9 cellular contexts compared by ENCODE assay signal in genomic region chr17:2071421-2072281, GRCh38. TPM values are rescaled to one million over a fixed set of nuclear protein-coding genes. Genes with fewer than 3 reads are reported as not detected.
DNase-seq lines count a peak whose midpoint lies in the region; ATAC-seq and TF ChIP-seq lines count a peak whose summit lies in the region.
"Had no signal": no experiment of that assay in that cellular context is flagged by ENCODE, and none has a peak within 500 bp of the region (broad histone marks: within the 10 kb centered on the region; RNA-seq: fewer than 3 reads in every experiment).

No MANE protein-coding gene starts in this region.

- ATAC-seq in activated CD8-positive, alpha-beta T cell treated with anti-CD3 and anti-CD28 coated beads, Interleukin-2, amount 10 ng/mL, durations not matched to agents 7 days and 5 days: no peak
- ATAC-seq in activated CD8-positive, alpha-beta T cell treated with anti-CD3 and anti-CD28 coated beads for 36 hours: no peak
- ATAC-seq in right lobe of liver (peak; percentile 42 to 52 (median 45)), HG03025 (IDR thresholded peaks at IDR 0.05; ENCODE audit: low FRiP score, unreplicated experiment) (no peak), HG02759 (IDR thresholded peaks at IDR 0.05; ENCODE audit: unreplicated experiment) (no peak)

- H3K27me3 ChIP-seq in right lobe of liver (no peaks in the 10 kb centered on the region), testis (no peaks in the 10 kb centered on the region)

- H3K9me3 ChIP-seq in right lobe of liver: no peaks in the 10 kb centered on the region
- no peaks in the 10 kb centered on the region for H3K9me3 ChIP-seq in testis

- peak overlapping the region; percentile 61 to 72 (median 63) for H3K27ac ChIP-seq in right lobe of liver
- peak overlapping the region; percentile 80 to 85 for H3K27ac ChIP-seq in testis

- CTCF ChIA-PET in activated CD8-positive, alpha-beta T cell treated with anti-CD3 and anti-CD28 coated beads, Interleukin-2, amount 10 ng/mL, durations not matched to agents 7 days and 5 days (lab: Charles Lee): interaction anchor here (1.0 to 4.6 kb wide), 5 partner anchors 10 to 173 kb away, joined by 3 to 47 read pairs (median 5); no protein-coding TSS in a partner anchor
- CTCF ChIA-PET in activated CD8-positive, alpha-beta T cell treated with anti-CD3 and anti-CD28 coated beads for 36 hours (lab: Charles Lee): interaction anchor here (1.0 to 10.3 kb wide), 4 partner anchors 15 to 173 kb away, joined by 3 to 121 read pairs (median 12); partner anchors contain the start of gene HIC1

- peak overlapping the region; percentile 15 for H3K27ac Mint-ChIP-seq in activated CD8-positive, alpha-beta T cell treated with anti-CD3 and anti-CD28 coated beads, Interleukin-2, amount 10 ng/mL, durations not matched to agents 7 days and 5 days
- H3K27ac Mint-ChIP-seq in activated CD8-positive, alpha-beta T cell treated with anti-CD3 and anti-CD28 coated beads for 36 hours: no peak overlapping the region

- intact Hi-C loops in activated CD8-positive, alpha-beta T cell treated with anti-CD3 and anti-CD28 coated beads for 36 hours (cut with micrococcal nuclease): loop anchor here (2.0 kb wide), 1 partner anchor 15 kb away; no protein-coding TSS in a partner anchor
- intact Hi-C loops in right lobe of liver (cut with DNase I) (no loop called here), testis (cut with DNase I; ENCODE audit: low total_unique reads) (no loop called here)

- POLR2A ChIA-PET in activated CD8-positive, alpha-beta T cell treated with anti-CD3 and anti-CD28 coated beads, Interleukin-2, amount 10 ng/mL, durations not matched to agents 7 days and 5 days (lab: Charles Lee): interaction anchor here (0.8 to 2.2 kb wide), 4 partner anchors 12 to 24 kb away, joined by 3 to 8 read pairs (median 4); partner anchors contain the start of gene HIC1
- POLR2A ChIA-PET in activated CD8-positive, alpha-beta T cell treated with anti-CD3 and anti-CD28 coated beads for 36 hours (lab: Charles Lee): interaction anchor here (1.2 to 5.4 kb wide), 5 partner anchors 9 to 49 kb away, joined by 3 to 46 read pairs (median 5); partner anchors contain the start of gene HIC1

- no peak for TF ChIP-seq CTCF in activated CD8-positive, alpha-beta T cell treated with anti-CD3 and anti-CD28 coated beads for 36 hours (IDR thresholded peaks at IDR 0.05)
- TF ChIP-seq CTCF in cardiac fibroblast (IDR thresholded peaks at IDR 0.05; ENCODE audit: low read depth, low read length) (peak; percentile 1), right lobe of liver (IDR thresholded peaks at IDR 0.05) (no peak), testis (IDR thresholded peaks at IDR 0.05) (no peak)

- H3K27me3 Mint-ChIP-seq in activated CD8-positive, alpha-beta T cell treated with anti-CD3 and anti-CD28 coated beads, Interleukin-2, amount 10 ng/mL, durations not matched to agents 7 days and 5 days (ENCODE audit: low read depth): no peaks in the 10 kb centered on the region
- no peaks in the 10 kb centered on the region for H3K27me3 Mint-ChIP-seq in activated CD8-positive, alpha-beta T cell treated with anti-CD3 and anti-CD28 coated beads for 36 hours

- H3K4me1 Mint-ChIP-seq in activated CD8-positive, alpha-beta T cell treated with anti-CD3 and anti-CD28 coated beads, Interleukin-2, amount 10 ng/mL, durations not matched to agents 7 days and 5 days (ENCODE audit: low read depth): peaks cover 74% of the 10 kb centered on the region
- H3K4me1 Mint-ChIP-seq in activated CD8-positive, alpha-beta T cell treated with anti-CD3 and anti-CD28 coated beads for 36 hours (ENCODE audit: low read depth): peaks cover 57% of the 10 kb centered on the region

- H3K36me3 Mint-ChIP-seq in activated CD8-positive, alpha-beta T cell treated with anti-CD3 and anti-CD28 coated beads, Interleukin-2, amount 10 ng/mL, durations not matched to agents 7 days and 5 days (ENCODE audit: low read depth): peaks cover 68% of the 10 kb centered on the region
- peaks cover 62% of the 10 kb centered on the region for H3K36me3 Mint-ChIP-seq in activated CD8-positive, alpha-beta T cell treated with anti-CD3 and anti-CD28 coated beads for 36 hours (ENCODE audit: low read depth)

- no peaks in the 10 kb centered on the region for H3K9me3 Mint-ChIP-seq in activated CD8-positive, alpha-beta T cell treated with anti-CD3 and anti-CD28 coated beads, Interleukin-2, amount 10 ng/mL, durations not matched to agents 7 days and 5 days (ENCODE audit: insufficient read depth)
- no peaks in the 10 kb centered on the region for H3K9me3 Mint-ChIP-seq in activated CD8-positive, alpha-beta T cell treated with anti-CD3 and anti-CD28 coated beads for 36 hours

- 61% methylated on average over 17 of the region's 33 CpGs for WGBS in right lobe of liver (ENCODE audit: insufficient coverage, low coverage, low lambda C conversion rate, missing lambda C conversion rate)
- WGBS in testis, 2 donors: 60 to 65% methylated on average over 28 to 29 of the region's 33 CpGs

- H3K4me3 ChIP-seq in cardiac fibroblast (replicated peaks in 1 of 2; ENCODE audit: low read depth in 2 of 2, low read length in 2 of 2) (no peak overlapping the region), right lobe of liver (no peak overlapping the region), testis (no peak overlapping the region)

- DNase-seq in activated CD8-positive, alpha-beta T cell treated with anti-CD3 and anti-CD28 coated beads, Interleukin-2, amount 10 ng/mL, durations not matched to agents 7 days and 5 days: no peak
- DNase-seq in activated CD8-positive, alpha-beta T cell treated with anti-CD3 and anti-CD28 coated beads for 36 hours: no peak
- DNase-seq in cardiac fibroblast (ENCODE audit: low read depth in 2 of 2) (peak; percentile 86 to 87), right lobe of liver (peak in 1 of 3 donors; percentile 77), testis (no peak), foreskin melanocyte (no peak)
- DNase-seq: activated CD4-positive, CD25-positive, alpha-beta regulatory T cell treated with anti-CD3 and anti-CD28 coated beads, Interleukin-2, amount 50 U/mL, for 72 hours had no signal

- H3K36me3 ChIP-seq in right lobe of liver (no peaks in the 10 kb centered on the region), testis (ENCODE audit: low read depth, missing control alignments) (no peaks in the 10 kb centered on the region)

- H3K4me1 ChIP-seq in right lobe of liver: peaks cover 0 to 22% (median 0%) of the 10 kb centered on the region in 4 donors
- peaks cover 56% of the 10 kb centered on the region for H3K4me1 ChIP-seq in testis

- no peak for TF ChIP-seq POLR2A in right lobe of liver (IDR thresholded peaks at IDR 0.05)
- TF ChIP-seq POLR2A in testis (IDR thresholded peaks at IDR 0.05): no peak

- no peak overlapping the region for H3K4me3 Mint-ChIP-seq in activated CD8-positive, alpha-beta T cell treated with anti-CD3 and anti-CD28 coated beads, Interleukin-2, amount 10 ng/mL, durations not matched to agents 7 days and 5 days
- H3K4me3 Mint-ChIP-seq in activated CD8-positive, alpha-beta T cell treated with anti-CD3 and anti-CD28 coated beads for 36 hours: no peak overlapping the region

RNA-seq across cellular contexts. Expression of gene HIC1, which starts 16.7 kb away (rescaled TPM):
- total RNA-seq in activated CD8-positive, alpha-beta T cell treated with anti-CD3 and anti-CD28 coated beads, Interleukin-2, amount 10 ng/mL, durations not matched to agents 7 days and 5 days: 10 to 100 TPM; 66.8 to 70.8 TPM
- 10 to 100 TPM; 35.1 TPM for total RNA-seq in activated CD8-positive, alpha-beta T cell treated with anti-CD3 and anti-CD28 coated beads for 36 hours
- total RNA-seq in right lobe of liver (10 to 100 TPM in 2 of 6 experiments, 1 to 10 TPM in 4; 4.7 to 14.8 (median 6.1) TPM), testis (10 to 100 TPM; 36.1 to 38.4 TPM)
- polyA plus RNA-seq in testis (ENCODE audit: insufficient read depth, low read depth, low replicate concordance): 8.7 TPM

RNA-seq across cellular contexts. Expression of gene OVCA2, which starts 29.8 kb away (rescaled TPM):
- 10 to 100 TPM; 34.9 to 40.1 TPM for total RNA-seq in activated CD8-positive, alpha-beta T cell treated with anti-CD3 and anti-CD28 coated beads, Interleukin-2, amount 10 ng/mL, durations not matched to agents 7 days and 5 days
- 10 to 100 TPM; 28.0 to 28.5 TPM for total RNA-seq in activated CD8-positive, alpha-beta T cell treated with anti-CD3 and anti-CD28 coated beads for 36 hours
- 10 to 100 TPM; 10.3 to 36.2 (median 14.8) TPM for total RNA-seq in right lobe of liver
- 10 to 100 TPM; 46.3 to 55.1 TPM for total RNA-seq in testis
- polyA plus RNA-seq in testis (ENCODE audit: insufficient read depth, low read depth, low replicate concordance): 46.3 TPM

RNA-seq across cellular contexts. Expression of gene DPH1, which starts 41.7 kb away (rescaled TPM):
- total RNA-seq in activated CD8-positive, alpha-beta T cell treated with anti-CD3 and anti-CD28 coated beads, Interleukin-2, amount 10 ng/mL, durations not matched to agents 7 days and 5 days: 10 to 100 TPM; 24.6 to 24.7 TPM
- 10 to 100 TPM; 27.8 to 32.5 TPM for total RNA-seq in activated CD8-positive, alpha-beta T cell treated with anti-CD3 and anti-CD28 coated beads for 36 hours
- total RNA-seq in right lobe of liver: 10 to 100 TPM; 20.0 to 41.1 (median 25.4) TPM
- 10 to 100 TPM; 91.9 to 93.3 TPM for total RNA-seq in testis
- polyA plus RNA-seq in testis (ENCODE audit: insufficient read depth, low read depth, low replicate concordance): 32.6 TPM

RNA-seq across cellular contexts. Expression of gene RTN4RL1, which starts 46.5 kb away (rescaled TPM):
- total RNA-seq in activated CD8-positive, alpha-beta T cell treated with anti-CD3 and anti-CD28 coated beads, Interleukin-2, amount 10 ng/mL, durations not matched to agents 7 days and 5 days: under 1 TPM; 0.10 to 0.18 TPM
- under 1 TPM; 0.27 to 0.49 TPM for total RNA-seq in activated CD8-positive, alpha-beta T cell treated with anti-CD3 and anti-CD28 coated beads for 36 hours
- 1 to 10 TPM in 5 of 6 experiments, under 1 TPM in 1; 0.54 to 2.6 (median 1.4) TPM for total RNA-seq in right lobe of liver
- total RNA-seq in testis: 1 to 10 TPM; 1.7 to 1.8 TPM
- 1.8 TPM for polyA plus RNA-seq in testis (ENCODE audit: insufficient read depth, low read depth, low replicate concordance)

Comparison
In these comparisons a context has a peak if more than half of its experiments do, and no peak if none do; other contexts are left out.
1. ATAC-seq: peak in right lobe of liver (4 of 4); none in activated CD8-positive, alpha-beta T cell treated with anti-CD3 and anti-CD28 coated beads, Interleukin-2, amount 10 ng/mL, durations not matched to agents 7 days and 5 days (single experiment), activated CD8-positive, alpha-beta T cell treated with anti-CD3 and anti-CD28 coated beads for 36 hours (single experiment), HG03025 (single experiment) and HG02759 (single experiment).
2. DNase-seq: peak in cardiac fibroblast (2 of 2); none in activated CD8-positive, alpha-beta T cell treated with anti-CD3 and anti-CD28 coated beads, Interleukin-2, amount 10 ng/mL, durations not matched to agents 7 days and 5 days (single experiment), activated CD8-positive, alpha-beta T cell treated with anti-CD3 and anti-CD28 coated beads for 36 hours (single experiment), testis (single experiment) and foreskin melanocyte (single experiment).